In genomic region chr21:35682874-35683549, GRCh38 we compare ENCODE assay signal across 1 cellular context.
TF ChIP-seq lines count a peak whose summit lies in the region.

No MANE protein-coding gene starts in this region.

TF ChIP-seq in GM23338, 12 proteins besides CTCF, POLR2A, EP300 and RAD21 (continued from another document):
- TF ChIP-seq ZNF462 (CRISPR knock-in tag; IDR thresholded peaks at IDR 0.05), result no peak
